ENCODE assay signal across 1 cellular context in genomic region chr2:120520929-120521912, GRCh38.
A peak's percentile ranks its signal among the peaks of the same experiment; 100 is the strongest.
TF ChIP-seq lines count a peak whose summit lies in the region.

No MANE protein-coding gene starts in this region.

TF ChIP-seq in HepG2, 621 proteins besides CTCF, POLR2A, EP300 and RAD21 (continued from another document):
- TF ChIP-seq ZBTB40 (IDR thresholded peaks at IDR 0.05) = no peak
- TF ChIP-seq ZBTB40 (CRISPR knock-in tag; IDR thresholded peaks at IDR 0.05) = no peak
- TF ChIP-seq CREB1 (IDR thresholded peaks at IDR 0.05) = no peak
- no peak for TF ChIP-seq CREB1 (CRISPR knock-in tag; IDR thresholded peaks at IDR 0.05)
- TF ChIP-seq ZNF44 (CRISPR knock-in tag; IDR thresholded peaks at IDR 0.05) = no peak
- TF ChIP-seq KAT2B (IDR thresholded peaks at IDR 0.05; ENCODE audit: borderline replicate concordance, low read depth, low read length) = no peak
- TF ChIP-seq IRF2 (CRISPR knock-in tag; IDR thresholded peaks at IDR 0.05) = no peak
- TF ChIP-seq TEAD3 (CRISPR knock-in tag; optimal IDR thresholded peaks at IDR 0.05; ENCODE audit: borderline replicate concordance) = peak; percentile 22
- TF ChIP-seq HMGXB4 (CRISPR knock-in tag; IDR thresholded peaks at IDR 0.05; ENCODE audit: borderline replicate concordance in 1 of 2, low read depth in 1 of 2) = peak in 1 of 2 experiments; percentile 55; a peak in 1 of 4 replicates
- TF ChIP-seq JDP2 (CRISPR knock-in tag; IDR thresholded peaks at IDR 0.05; ENCODE audit: borderline replicate concordance) = no peak
- peak; percentile 87; the same call in 1 of the 2 replicates for TF ChIP-seq CHD4 (IDR thresholded peaks at IDR 0.05; ENCODE audit: borderline replicate concordance, low read length)
- no peak for TF ChIP-seq PHF20 (CRISPR knock-in tag; IDR thresholded peaks at IDR 0.05)
- no peak for TF ChIP-seq MZF1 (CRISPR knock-in tag; IDR thresholded peaks at IDR 0.05; ENCODE audit: borderline replicate concordance)
- TF ChIP-seq UBTF (CRISPR knock-in tag; IDR thresholded peaks at IDR 0.05) = 0 out of 2 replicates have a peak, but pooled peaks have one; percentile 7
- TF ChIP-seq ATF7-NPFF (CRISPR knock-in tag; IDR thresholded peaks at IDR 0.05; ENCODE audit: low read depth) = no peak
- TF ChIP-seq YY1 (IDR thresholded peaks at IDR 0.05; ENCODE audit: insufficient read depth, insufficient replicate concordance, low read depth, low read length) = no peak
- no peak for TF ChIP-seq FOSL1 (CRISPR knock-in tag; IDR thresholded peaks at IDR 0.05; ENCODE audit: borderline replicate concordance)
